In the genomic region with DNA sequence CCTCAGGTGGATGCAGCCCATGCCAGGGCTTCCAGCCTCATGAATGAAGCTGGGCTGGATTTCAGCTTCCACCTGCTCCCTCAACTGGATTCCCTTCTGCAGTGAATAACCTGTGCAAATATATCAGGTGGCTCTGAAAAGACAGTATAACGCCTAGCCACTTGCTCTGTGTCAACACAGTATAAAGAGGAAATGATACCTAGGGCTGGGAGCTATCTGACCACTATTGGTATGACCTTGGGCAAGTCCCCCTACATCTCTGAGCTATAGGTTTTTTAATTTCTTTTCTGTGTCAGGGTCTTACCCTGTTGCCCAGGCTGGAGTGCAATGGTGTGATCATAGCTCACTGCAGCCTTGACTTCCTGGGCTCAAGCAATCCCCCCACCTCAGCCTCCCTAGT, we compare ENCODE assay signal across 12 cellular contexts.
DNase-seq lines count a peak whose midpoint lies in the region; ATAC-seq and TF ChIP-seq lines count a peak whose summit lies in the region.
"Had no signal": no experiment of that assay in that cellular context is flagged by ENCODE, and none has a peak within 500 bp of the region (broad histone marks: within the 10 kb centered on the region; RNA-seq: fewer than 3 reads in every experiment).

No MANE protein-coding gene starts in this region.

- TF ChIP-seq CTCF in GM13976 (IDR thresholded peaks at IDR 0.05; ENCODE audit: borderline replicate concordance, control extremely low read depth, extremely low read depth, insufficient read depth, missing control alignments) (no peak), WERI-Rb-1 (IDR thresholded peaks at IDR 0.05; ENCODE audit: low read depth, low read length) (no peak)

- ATAC-seq in GM19395 (IDR thresholded peaks at IDR 0.05; ENCODE audit: unreplicated experiment) (peak; percentile 95), HG02840 (IDR thresholded peaks at IDR 0.05; ENCODE audit: low FRiP score, unreplicated experiment) (peak; percentile 78), HG03558 (IDR thresholded peaks at IDR 0.05; ENCODE audit: extremely low read depth, unreplicated experiment) (peak; percentile 50)
- ATAC-seq: heart right ventricle had no signal

- H3K9me3 ChIP-seq in WERI-Rb-1 (ENCODE audit: severe bottlenecking), result no peaks in the 10 kb centered on the region
- H3K9me3 ChIP-seq: heart right ventricle had no signal

- in situ Hi-C loops in GM13976 (cut with MboI; ENCODE audit: low sequenced_read_pairs, unreplicated experiment), result no loop called here

- no peak overlapping the region for H3K27ac ChIP-seq in WERI-Rb-1
- H3K27ac ChIP-seq: heart right ventricle, RWPE1 had no signal

- H3K27me3 ChIP-seq in WERI-Rb-1 (ENCODE audit: insufficient read depth, low read depth, severe bottlenecking), result no peaks in the 10 kb centered on the region

- DNase-seq in GM13976 (ENCODE audit: low spot score) (peak; percentile 76), NCI-H2081 (lab: John Stamatoyannopoulos, UW) (no peak), NCI-H524 (lab: John Stamatoyannopoulos, UW) (no peak), WERI-Rb-1 (no peak), AG08396 (ENCODE audit: low spot score) (no peak)
- DNase-seq: activated CD4-positive, alpha-beta T cell treated with anti-CD3 and anti-CD28 coated beads, Interleukin-2, amount 50 U/mL, for 1 hour; heart right ventricle; NCI-H1417 treated with DMSO at 0.1 percent for 48 hours had no signal

- no peak overlapping the region for H3K4me3 ChIP-seq in WERI-Rb-1 (ENCODE audit: low read depth, low read length)
- H3K4me3 ChIP-seq: heart right ventricle had no signal

- H3K36me3 ChIP-seq in WERI-Rb-1, result no peaks in the 10 kb centered on the region
- H3K36me3 ChIP-seq: heart right ventricle had no signal
